Comparison of ENCODE assay signal across 11 cellular contexts in the genomic region with DNA sequence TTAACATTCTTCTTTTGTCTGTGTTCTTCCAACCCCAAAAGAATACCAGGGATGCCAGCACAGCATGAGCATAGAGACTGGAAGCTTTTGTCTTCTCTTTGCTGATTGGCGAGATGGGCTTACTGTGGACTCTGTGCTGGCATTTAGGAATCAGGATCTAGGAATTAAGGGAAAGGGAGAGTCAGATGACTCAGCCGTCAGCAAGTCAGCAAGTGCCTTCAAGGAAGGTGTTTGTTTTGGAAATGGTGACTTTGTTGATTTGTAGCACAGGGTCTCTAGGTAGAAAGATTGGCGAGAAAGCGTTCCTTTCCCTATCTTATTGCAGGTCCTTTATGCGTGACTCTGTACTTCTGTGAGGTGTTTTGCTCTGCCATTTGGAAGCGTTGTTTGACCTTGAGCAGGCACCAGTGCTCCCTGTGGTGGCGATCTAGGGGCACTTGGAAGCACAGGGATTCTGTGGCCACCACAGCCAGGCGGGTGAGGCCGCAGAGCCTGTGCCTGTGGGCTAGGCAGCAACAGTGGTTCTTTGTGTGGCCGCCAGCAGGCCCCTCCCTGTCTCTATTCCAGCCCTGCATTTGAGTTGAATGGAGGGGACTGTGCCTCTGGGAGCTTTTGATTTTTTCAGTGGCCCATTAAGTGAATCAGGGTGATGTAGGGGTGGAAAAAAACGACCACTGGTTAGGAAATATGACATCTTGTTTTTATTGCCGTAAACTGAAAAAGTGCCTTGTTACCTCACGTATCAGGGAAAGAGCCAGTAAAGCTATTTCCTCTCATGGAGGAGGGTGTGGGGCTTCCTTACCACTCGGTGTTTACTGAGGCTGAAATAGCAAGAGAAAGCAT. TPM values are rescaled to one million over a fixed set of nuclear protein-coding genes. Genes with fewer than 3 reads are reported as not detected.
A peak's percentile ranks its signal among the peaks of the same experiment; 100 is the strongest.
DNase-seq lines count a peak whose midpoint lies in the region; ATAC-seq and TF ChIP-seq lines count a peak whose summit lies in the region.
"Had no signal": no experiment of that assay in that cellular context is flagged by ENCODE, and none has a peak within 500 bp of the region (broad histone marks: within the 10 kb centered on the region; RNA-seq: fewer than 3 reads in every experiment).

No MANE protein-coding gene starts in this region.

- H3K4me3 Mint-ChIP-seq in activated CD8-positive, alpha-beta T cell treated with anti-CD3 and anti-CD28 coated beads, Interleukin-2, amount 10 ng/mL, durations not matched to agents 7 days and 5 days, result no peak overlapping the region
- H3K4me3 Mint-ChIP-seq in activated CD8-positive, alpha-beta T cell treated with anti-CD3 and anti-CD28 coated beads for 36 hours, result no peak overlapping the region
- no peak overlapping the region for H3K4me3 Mint-ChIP-seq in type B pancreatic cell
- no peak overlapping the region for H3K4me3 Mint-ChIP-seq in activated CD4-positive, alpha-beta T cell treated with anti-CD3 and anti-CD28 coated beads for 36 hours
- H3K4me3 Mint-ChIP-seq: activated naive CD8-positive, alpha-beta T cell treated with anti-CD3 and anti-CD28 coated beads, Interleukin-2, amount 10 ng/mL, durations not matched to agents 7 days and 5 days had no signal

- H3K4me1 Mint-ChIP-seq in activated CD8-positive, alpha-beta T cell treated with anti-CD3 and anti-CD28 coated beads, Interleukin-2, amount 10 ng/mL, durations not matched to agents 7 days and 5 days (ENCODE audit: low read depth), result no peaks in the 10 kb centered on the region
- H3K4me1 Mint-ChIP-seq in activated CD8-positive, alpha-beta T cell treated with anti-CD3 and anti-CD28 coated beads for 36 hours (ENCODE audit: low read depth), result no peaks in the 10 kb centered on the region
- peaks cover 8% of the 10 kb centered on the region for H3K4me1 Mint-ChIP-seq in type B pancreatic cell (ENCODE audit: unreplicated experiment)
- H3K4me1 Mint-ChIP-seq in activated CD4-positive, alpha-beta T cell treated with anti-CD3 and anti-CD28 coated beads for 36 hours, result no peaks in the 10 kb centered on the region
- H3K4me1 Mint-ChIP-seq: activated naive CD8-positive, alpha-beta T cell treated with anti-CD3 and anti-CD28 coated beads, Interleukin-2, amount 10 ng/mL, durations not matched to agents 7 days and 5 days had no signal

- TF ChIP-seq CTCF in activated CD8-positive, alpha-beta T cell treated with anti-CD3 and anti-CD28 coated beads for 36 hours (IDR thresholded peaks at IDR 0.05), result no peak
- TF ChIP-seq CTCF in epithelial cell of esophagus (IDR thresholded peaks at IDR 0.05; ENCODE audit: insufficient read depth, low read depth, low read length, missing control alignments) (no peak), type B pancreatic cell (conservative IDR thresholded peaks at IDR 0.05) (no peak)

- H3K4me3 ChIP-seq in epithelial cell of esophagus (ENCODE audit: low read length), result no peak overlapping the region
- H3K4me3 ChIP-seq: skin epidermis had no signal

- H3K9me3 Mint-ChIP-seq in activated CD8-positive, alpha-beta T cell treated with anti-CD3 and anti-CD28 coated beads, Interleukin-2, amount 10 ng/mL, durations not matched to agents 7 days and 5 days (ENCODE audit: insufficient read depth), result no peaks in the 10 kb centered on the region
- no peaks in the 10 kb centered on the region for H3K9me3 Mint-ChIP-seq in activated CD8-positive, alpha-beta T cell treated with anti-CD3 and anti-CD28 coated beads for 36 hours
- no peaks in the 10 kb centered on the region for H3K9me3 Mint-ChIP-seq in type B pancreatic cell
- no peaks in the 10 kb centered on the region for H3K9me3 Mint-ChIP-seq in activated CD4-positive, alpha-beta T cell treated with anti-CD3 and anti-CD28 coated beads for 36 hours (ENCODE audit: low read depth)
- H3K9me3 Mint-ChIP-seq: activated naive CD8-positive, alpha-beta T cell treated with anti-CD3 and anti-CD28 coated beads, Interleukin-2, amount 10 ng/mL, durations not matched to agents 7 days and 5 days had no signal

- POLR2A ChIA-PET in activated CD8-positive, alpha-beta T cell treated with anti-CD3 and anti-CD28 coated beads, Interleukin-2, amount 10 ng/mL, durations not matched to agents 7 days and 5 days (lab: Charles Lee), result no interaction called here
- POLR2A ChIA-PET in activated CD8-positive, alpha-beta T cell treated with anti-CD3 and anti-CD28 coated beads for 36 hours (lab: Charles Lee), result no interaction called here
- POLR2A ChIA-PET in activated CD4-positive, alpha-beta T cell treated with anti-CD3 and anti-CD28 coated beads for 36 hours (lab: Charles Lee), result no interaction called here

- DNase-seq in activated CD8-positive, alpha-beta T cell treated with anti-CD3 and anti-CD28 coated beads, Interleukin-2, amount 10 ng/mL, durations not matched to agents 7 days and 5 days, result no peak
- no peak for DNase-seq in activated CD8-positive, alpha-beta T cell treated with anti-CD3 and anti-CD28 coated beads for 36 hours
- DNase-seq in epithelial cell of esophagus (ENCODE audit: low read depth) (peak; percentile 81), medulla oblongata (ENCODE audit: extremely low spot score) (peak; percentile 94), type B pancreatic cell (ENCODE audit: extremely low spot score, unreplicated experiment) (no peak), DMS53 (lab: John Stamatoyannopoulos, UW) (no peak), NCI-H774 (lab: John Stamatoyannopoulos, UW) (no peak)
- DNase-seq in activated CD4-positive, alpha-beta T cell treated with anti-CD3 and anti-CD28 coated beads for 36 hours, result no peak
- DNase-seq: activated naive CD8-positive, alpha-beta T cell treated with anti-CD3 and anti-CD28 coated beads, Interleukin-2, amount 10 ng/mL, durations not matched to agents 7 days and 5 days; SIG-M5 had no signal

- H3K27ac Mint-ChIP-seq in activated CD8-positive, alpha-beta T cell treated with anti-CD3 and anti-CD28 coated beads, Interleukin-2, amount 10 ng/mL, durations not matched to agents 7 days and 5 days, result peak overlapping the region; percentile 16
- no peak overlapping the region for H3K27ac Mint-ChIP-seq in activated CD8-positive, alpha-beta T cell treated with anti-CD3 and anti-CD28 coated beads for 36 hours
- peak overlapping the region; percentile 70 for H3K27ac Mint-ChIP-seq in type B pancreatic cell
- H3K27ac Mint-ChIP-seq in activated CD4-positive, alpha-beta T cell treated with anti-CD3 and anti-CD28 coated beads for 36 hours, result no peak overlapping the region

- H3K27me3 Mint-ChIP-seq in activated CD8-positive, alpha-beta T cell treated with anti-CD3 and anti-CD28 coated beads, Interleukin-2, amount 10 ng/mL, durations not matched to agents 7 days and 5 days (ENCODE audit: low read depth), result no peaks in the 10 kb centered on the region
- no peaks in the 10 kb centered on the region for H3K27me3 Mint-ChIP-seq in activated CD8-positive, alpha-beta T cell treated with anti-CD3 and anti-CD28 coated beads for 36 hours
- no peaks in the 10 kb centered on the region for H3K27me3 Mint-ChIP-seq in type B pancreatic cell
- H3K27me3 Mint-ChIP-seq in activated CD4-positive, alpha-beta T cell treated with anti-CD3 and anti-CD28 coated beads for 36 hours, result no peaks in the 10 kb centered on the region
- H3K27me3 Mint-ChIP-seq: activated naive CD8-positive, alpha-beta T cell treated with anti-CD3 and anti-CD28 coated beads, Interleukin-2, amount 10 ng/mL, durations not matched to agents 7 days and 5 days had no signal

- ATAC-seq in activated CD8-positive, alpha-beta T cell treated with anti-CD3 and anti-CD28 coated beads, Interleukin-2, amount 10 ng/mL, durations not matched to agents 7 days and 5 days, result no peak
- no peak for ATAC-seq in activated CD8-positive, alpha-beta T cell treated with anti-CD3 and anti-CD28 coated beads for 36 hours
- ATAC-seq in activated CD4-positive, alpha-beta T cell treated with anti-CD3 and anti-CD28 coated beads for 36 hours, result no peak

- peaks cover 21% of the 10 kb centered on the region for H3K36me3 Mint-ChIP-seq in activated CD8-positive, alpha-beta T cell treated with anti-CD3 and anti-CD28 coated beads, Interleukin-2, amount 10 ng/mL, durations not matched to agents 7 days and 5 days (ENCODE audit: low read depth)
- peaks cover 20% of the 10 kb centered on the region for H3K36me3 Mint-ChIP-seq in activated CD8-positive, alpha-beta T cell treated with anti-CD3 and anti-CD28 coated beads for 36 hours (ENCODE audit: low read depth)
- H3K36me3 Mint-ChIP-seq in type B pancreatic cell, result peaks cover 13% of the 10 kb centered on the region
- peaks cover 27% of the 10 kb centered on the region for H3K36me3 Mint-ChIP-seq in activated CD4-positive, alpha-beta T cell treated with anti-CD3 and anti-CD28 coated beads for 36 hours (ENCODE audit: low read depth)

- CTCF ChIA-PET in activated CD8-positive, alpha-beta T cell treated with anti-CD3 and anti-CD28 coated beads, Interleukin-2, amount 10 ng/mL, durations not matched to agents 7 days and 5 days (lab: Charles Lee), result no interaction called here
- CTCF ChIA-PET in activated CD8-positive, alpha-beta T cell treated with anti-CD3 and anti-CD28 coated beads for 36 hours (lab: Charles Lee), result interaction anchor here (1.3 kb wide), 1 partner anchor 63 kb away, joined by 4 read pairs; no protein-coding TSS in a partner anchor
- CTCF ChIA-PET in activated CD4-positive, alpha-beta T cell treated with anti-CD3 and anti-CD28 coated beads for 36 hours (lab: Charles Lee), result no interaction called here

- intact Hi-C loops in activated CD8-positive, alpha-beta T cell treated with anti-CD3 and anti-CD28 coated beads for 36 hours (cut with micrococcal nuclease), result no loop called here
- intact Hi-C loops in activated CD4-positive, alpha-beta T cell treated with anti-CD3 and anti-CD28 coated beads for 36 hours (cut with DNase I, micrococcal nuclease), result loop anchor here in 1 of 2 experiments (10.0 kb wide), 1 partner anchor 202 kb away; no protein-coding TSS in a partner anchor

RNA-seq across cellular contexts. Expression of gene FAN1, which starts 19.0 kb away (rescaled TPM):
- total RNA-seq in activated CD8-positive, alpha-beta T cell treated with anti-CD3 and anti-CD28 coated beads, Interleukin-2, amount 10 ng/mL, durations not matched to agents 7 days and 5 days, result 10 to 100 TPM; 11.5 TPM
- 10 to 100 TPM; 12.0 to 15.7 TPM for total RNA-seq in activated CD8-positive, alpha-beta T cell treated with anti-CD3 and anti-CD28 coated beads for 36 hours
- total RNA-seq in type B pancreatic cell (ENCODE audit: low replicate concordance), result 22.5 and 29.5 TPM in 2 replicates
- total RNA-seq in activated CD4-positive, alpha-beta T cell treated with anti-CD3 and anti-CD28 coated beads for 36 hours, result 10 to 100 TPM; 11.6 to 15.4 TPM

Comparison
In these comparisons a context has a peak if more than half of its experiments do, and no peak if none do; other contexts are left out.
1. H3K27ac Mint-ChIP-seq: peak in activated CD8-positive, alpha-beta T cell treated with anti-CD3 and anti-CD28 coated beads, Interleukin-2, amount 10 ng/mL, durations not matched to agents 7 days and 5 days (single experiment) and type B pancreatic cell (single experiment); none in activated CD8-positive, alpha-beta T cell treated with anti-CD3 and anti-CD28 coated beads for 36 hours (single experiment) and activated CD4-positive, alpha-beta T cell treated with anti-CD3 and anti-CD28 coated beads for 36 hours (single experiment).
2. DNase-seq: peak in epithelial cell of esophagus (single experiment) and medulla oblongata (single experiment); none in activated CD8-positive, alpha-beta T cell treated with anti-CD3 and anti-CD28 coated beads, Interleukin-2, amount 10 ng/mL, durations not matched to agents 7 days and 5 days (single experiment), activated CD8-positive, alpha-beta T cell treated with anti-CD3 and anti-CD28 coated beads for 36 hours (single experiment), type B pancreatic cell (single experiment), activated CD4-positive, alpha-beta T cell treated with anti-CD3 and anti-CD28 coated beads for 36 hours (single experiment), DMS53 (single experiment) and NCI-H774 (single experiment).